Comparison of ENCODE assay signal across 8 cellular contexts in the genomic region with DNA sequence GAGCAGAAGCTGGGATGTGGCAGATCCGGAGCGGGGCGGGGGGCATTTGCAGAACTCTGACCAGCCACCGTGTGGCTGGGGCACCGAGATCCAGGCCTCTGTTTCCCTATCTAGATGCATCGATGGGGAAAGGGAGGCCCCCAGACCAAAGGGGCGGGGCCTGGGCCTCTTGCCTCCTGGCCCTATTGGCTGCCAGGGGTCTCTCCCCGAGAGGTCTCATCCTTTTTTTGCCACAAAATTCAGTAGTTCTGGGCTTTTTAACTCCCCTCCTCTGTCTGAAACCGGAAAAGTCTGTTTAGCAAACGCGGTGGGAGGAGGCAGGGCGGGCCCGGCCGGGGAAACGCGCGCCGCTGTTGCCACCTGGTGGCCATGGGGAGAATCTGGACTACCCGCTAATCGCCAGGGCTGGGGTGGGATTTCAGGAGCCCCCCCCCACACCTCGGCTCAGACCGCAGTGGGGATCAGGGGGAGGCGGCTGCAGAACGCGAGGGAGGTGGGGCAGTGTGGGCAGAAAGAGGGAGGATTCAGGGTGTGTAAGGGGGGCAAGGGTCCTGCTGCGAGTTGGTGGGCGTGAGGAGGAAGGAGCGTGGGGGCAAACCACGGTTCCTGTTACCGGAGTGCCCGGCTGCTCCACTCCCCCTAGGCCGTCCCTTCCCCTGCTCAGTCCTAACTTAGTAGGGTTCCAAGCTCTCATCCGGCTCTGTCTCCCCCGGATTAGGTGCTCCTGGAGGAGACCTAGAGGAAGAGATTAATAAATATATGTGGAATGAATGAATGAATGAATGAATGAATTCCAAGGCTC. TPM values are rescaled to one million over a fixed set of nuclear protein-coding genes. Genes with fewer than 3 reads are reported as not detected.
DNase-seq lines count a peak whose midpoint lies in the region; ATAC-seq and TF ChIP-seq lines count a peak whose summit lies in the region.

No MANE protein-coding gene starts in this region.

- H3K36me3 Mint-ChIP-seq in IgD-negative memory B cell = no peaks in the 10 kb centered on the region
- H3K36me3 Mint-ChIP-seq in naive thymus-derived CD4-positive, alpha-beta T cell = peaks cover 0 to 23% (median 3%) of the 10 kb centered on the region in 5 donors

- peaks cover 7 to 10% (median 7%) of the 10 kb centered on the region in 3 donors for H3K4me1 Mint-ChIP-seq in IgD-negative memory B cell
- peaks cover 0 to 18% (median 16%) of the 10 kb centered on the region in 7 donors for H3K4me1 Mint-ChIP-seq in naive thymus-derived CD4-positive, alpha-beta T cell

- intact Hi-C loops in naive thymus-derived CD4-positive, alpha-beta T cell (cut with micrococcal nuclease) = loop anchor here (1.0 to 5.0 kb wide), 6 partner anchors 13 to 199 kb away; a partner anchor contains a TSS

- peak; percentile 99 for TF ChIP-seq CTCF in DOHH2 (IDR thresholded peaks at IDR 0.05; ENCODE audit: low read depth, low read length, poor library complexity, severe bottlenecking)
- peak; percentile 90 to 97 (median 94) for TF ChIP-seq CTCF in Peyer's patch (IDR thresholded peaks at IDR 0.05)
- peak; percentile 67 for TF ChIP-seq CTCF in fibroblast of mammary gland (conservative IDR thresholded peaks at IDR 0.05; ENCODE audit: control insufficient read depth, insufficient read depth, low read depth, low read length)

- H3K27ac ChIP-seq in DOHH2 (ENCODE audit: low read depth, low read length) = peak overlapping the region; percentile 15; the same call in 1 of the 2 replicates
- peak overlapping the region; percentile 65 to 85 (median 70) for H3K27ac ChIP-seq in Peyer's patch
- peak overlapping the region; percentile 62 for H3K27ac ChIP-seq in naive thymus-derived CD4-positive, alpha-beta T cell (ENCODE audit: low read depth, low read length)

- peak overlapping the region; percentile 71 for H3K4me2 ChIP-seq in DOHH2 (ENCODE audit: low read length)

- peak overlapping the region; percentile 74 to 93 (median 91) for H3K27ac Mint-ChIP-seq in IgD-negative memory B cell
- peak overlapping the region; percentile 71 to 89 (median 86) for H3K27ac Mint-ChIP-seq in naive thymus-derived CD4-positive, alpha-beta T cell

- H3K36me3 ChIP-seq in DOHH2 (ENCODE audit: control insufficient read depth, low read length) = peaks cover 2% of the 10 kb centered on the region; the same call in 1 of the 2 replicates
- H3K36me3 ChIP-seq in Peyer's patch = no peaks in the 10 kb centered on the region
- peaks cover 0 to 23% (median 0%) of the 10 kb centered on the region in 3 experiments for H3K36me3 ChIP-seq in naive thymus-derived CD4-positive, alpha-beta T cell (ENCODE audit: control insufficient read depth in 2 of 3, insufficient read depth in 3 of 3, low read length in 3 of 3)

- ATAC-seq in naive thymus-derived CD4-positive, alpha-beta T cell = peak; percentile 97
- no peak for ATAC-seq in GM21390 (IDR thresholded peaks at IDR 0.05; ENCODE audit: unreplicated experiment)

- no peaks in the 10 kb centered on the region for H3K27me3 Mint-ChIP-seq in IgD-negative memory B cell
- no peaks in the 10 kb centered on the region for H3K27me3 Mint-ChIP-seq in naive thymus-derived CD4-positive, alpha-beta T cell

- H3K4me3 Mint-ChIP-seq in IgD-negative memory B cell = peak overlapping the region in 2 of 4 donors; percentile 54 to 83
- H3K4me3 Mint-ChIP-seq in naive thymus-derived CD4-positive, alpha-beta T cell = peak overlapping the region in 8 of 10 donors; percentile 32 to 62 (median 53)

- H3K4me3 ChIP-seq in DOHH2 (ENCODE audit: low read length) (peak overlapping the region; percentile 61), Peyer's patch (peak overlapping the region in 3 of 4 donors; percentile 18 to 20 (median 20)), fibroblast of mammary gland (ENCODE audit: control insufficient read depth, low read depth, low read length) (no peak overlapping the region)
- H3K4me3 ChIP-seq in naive thymus-derived CD4-positive, alpha-beta T cell (ENCODE audit: low read length) = peak overlapping the region; percentile 31

- H3K27me3 ChIP-seq in DOHH2 (ENCODE audit: control insufficient read depth, low read length) = no peaks in the 10 kb centered on the region
- H3K27me3 ChIP-seq in Peyer's patch = no peaks in the 10 kb centered on the region
- no peaks in the 10 kb centered on the region for H3K27me3 ChIP-seq in naive thymus-derived CD4-positive, alpha-beta T cell (ENCODE audit: control insufficient read depth in 2 of 2, insufficient read depth in 2 of 2, low read length in 2 of 2)

- POLR2A ChIA-PET in naive thymus-derived CD4-positive, alpha-beta T cell (lab: Charles Lee) = interaction anchor here (0.6 to 45.2 kb wide), 8 partner anchors 10 to 123 kb away, joined by 3 to 961 read pairs (median 4); a partner anchor contains a TSS

- 0 out of 2 replicates have a peak, but pooled peaks cover 5% of the 10 kb centered on the region for H3F3A ChIP-seq in DOHH2 (ENCODE audit: control insufficient read depth, insufficient read depth)

- CTCF ChIA-PET in naive thymus-derived CD4-positive, alpha-beta T cell (lab: Charles Lee) = interaction anchor here (0.5 to 9.9 kb wide), 13 partner anchors 11 to 120 kb away, joined by 3 to 147 read pairs (median 3); a partner anchor contains a TSS

- no peaks in the 10 kb centered on the region for H3K9me3 Mint-ChIP-seq in IgD-negative memory B cell
- no peaks in the 10 kb centered on the region for H3K9me3 Mint-ChIP-seq in naive thymus-derived CD4-positive, alpha-beta T cell

- H3K9me3 ChIP-seq in DOHH2 (ENCODE audit: control insufficient read depth, insufficient read depth, low read length) (no peaks in the 10 kb centered on the region), Peyer's patch (no peaks in the 10 kb centered on the region)
- H3K9me3 ChIP-seq in naive thymus-derived CD4-positive, alpha-beta T cell (ENCODE audit: control insufficient read depth in 2 of 3, low read length in 3 of 3) = no peaks in the 10 kb centered on the region

- H4K20me1 ChIP-seq in DOHH2 (ENCODE audit: control insufficient read depth, insufficient read depth, low read depth, low read length) = no peaks in the 10 kb centered on the region

- H3K9me2 ChIP-seq in DOHH2 (replicated peaks; ENCODE audit: control insufficient read depth, low read length) = no peaks in the 10 kb centered on the region

- no peaks in the 10 kb centered on the region for H3K79me2 ChIP-seq in DOHH2 (ENCODE audit: control insufficient read depth, low read length)

- DNase-seq in Peyer's patch (peak; percentile 75 to 88 (median 84)), activated T-helper 1 cell treated with Interleukin-2 at 50 U/mL for 16 hours (ENCODE audit: low read depth) (peak; percentile 68), fibroblast of mammary gland (ENCODE audit: low read depth) (peak; percentile 66)
- DNase-seq in naive thymus-derived CD4-positive, alpha-beta T cell = peak; percentile 76 to 88 (median 82)
- DNase-seq in stimulated activated CD8-positive, alpha-beta memory T cell treated with anti-CD3 and anti-CD28 coated beads, Interleukin-7, amount 100 ng/mL, for 4 hours (ENCODE audit: low read depth in 2 of 2) = peak; percentile 60 to 72

- TF ChIP-seq POLR2A in Peyer's patch (IDR thresholded peaks at IDR 0.05) = peak in 1 of 2 donors; percentile 18

- H3K4me1 ChIP-seq in DOHH2 (ENCODE audit: control insufficient read depth, low read length) (peaks cover 16% of the 10 kb centered on the region), Peyer's patch (peaks cover 0 to 11% (median 7%) of the 10 kb centered on the region in 4 donors)
- peaks cover 8 to 13% of the 10 kb centered on the region in 2 donors for H3K4me1 ChIP-seq in naive thymus-derived CD4-positive, alpha-beta T cell (ENCODE audit: control insufficient read depth in 2 of 2, insufficient read depth in 2 of 2, low read length in 2 of 2)

RNA-seq across cellular contexts. Expression of a gene that starts 28.3 kb away (rescaled TPM):
- polyA plus RNA-seq in IgD-negative memory B cell = 9.8 TPM
- 10 to 100 TPM in 1 of 4 donors, 1 to 10 TPM in 3; 1.2 to 19.0 (median 2.8) TPM for total RNA-seq in Peyer's patch
- total RNA-seq in naive thymus-derived CD4-positive, alpha-beta T cell = 100 to 1,000 TPM in 1 of 5 experiments, 10 to 100 TPM in 4; 17.7 to 110 (median 25.0) TPM
- 10 to 100 TPM; 17.6 to 24.1 TPM for polyA plus RNA-seq in naive thymus-derived CD4-positive, alpha-beta T cell

RNA-seq across cellular contexts. Expression of a gene that starts 39.2 kb away (rescaled TPM):
- 20.3 TPM for polyA plus RNA-seq in IgD-negative memory B cell
- 10 to 100 TPM; 47.8 to 56.3 (median 52.0) TPM for total RNA-seq in Peyer's patch
- total RNA-seq in naive thymus-derived CD4-positive, alpha-beta T cell = 10 to 100 TPM; 36.0 to 58.7 (median 50.6) TPM
- 10 to 100 TPM; 10.2 to 20.3 TPM for polyA plus RNA-seq in naive thymus-derived CD4-positive, alpha-beta T cell

RNA-seq across cellular contexts. Expression of a gene that starts 50.4 kb away (rescaled TPM):
- polyA plus RNA-seq in IgD-negative memory B cell = 42.4 TPM
- 10 to 100 TPM; 26.8 to 94.9 (median 29.4) TPM for total RNA-seq in Peyer's patch
- total RNA-seq in naive thymus-derived CD4-positive, alpha-beta T cell = 100 to 1,000 TPM in 4 of 5 experiments, 10 to 100 TPM in 1; 77.2 to 237 (median 152) TPM
- 10 to 100 TPM; 31.8 to 60.1 TPM for polyA plus RNA-seq in naive thymus-derived CD4-positive, alpha-beta T cell

Comparison
In these comparisons a context has a peak if more than half of its experiments do, and no peak if none do; other contexts are left out.
1. H3K27ac ChIP-seq: peak in every context shown above with its lines; median percentile 70 in Peyer's patch; 62 in naive thymus-derived CD4-positive, alpha-beta T cell; 15 in DOHH2.